ENCODE assay signal across 8 cellular contexts in genomic region chr20:35145141-35145564, GRCh38. TPM values are rescaled to one million over a fixed set of nuclear protein-coding genes. Genes with fewer than 3 reads are reported as not detected.
DNase-seq lines count a peak whose midpoint lies in the region; ATAC-seq and TF ChIP-seq lines count a peak whose summit lies in the region.

No MANE protein-coding gene starts in this region.

- in situ Hi-C loops in T47D (cut with HindIII; ENCODE audit: low pct_unique_long_range_greater_than_20kb, low sequenced_read_pairs) = no loop called here

- H3K27me3 ChIP-seq in NT2/D1 (ENCODE audit: insufficient read depth, insufficient read length) (no peaks in the 10 kb centered on the region), kidney epithelial cell (ENCODE audit: control insufficient read depth, insufficient read depth, low read length) (no peaks in the 10 kb centered on the region), thoracic aorta (replicated peaks; ENCODE audit: insufficient read depth) (no peaks in the 10 kb centered on the region)

- H3K36me3 ChIP-seq in NT2/D1 (ENCODE audit: insufficient read depth, insufficient read length, low read length) = peaks cover 46% of the 10 kb centered on the region
- H3K36me3 ChIP-seq in kidney epithelial cell (ENCODE audit: control insufficient read depth, insufficient read depth, low read length) = no peaks in the 10 kb centered on the region
- H3K36me3 ChIP-seq in thoracic aorta = peaks cover 10% of the 10 kb centered on the region

- H3K9me3 ChIP-seq in NT2/D1 (ENCODE audit: insufficient read depth, low read length) (no peaks in the 10 kb centered on the region), thoracic aorta (no peaks in the 10 kb centered on the region)

- peak; percentile 67 for TF ChIP-seq CTCF in kidney epithelial cell (IDR thresholded peaks at IDR 0.05; ENCODE audit: insufficient read depth, low read length, poor library complexity, severe bottlenecking)
- peak; percentile 20 for TF ChIP-seq CTCF in thoracic aorta (IDR thresholded peaks at IDR 0.05)

- H3K4me3 ChIP-seq in NT2/D1 (ENCODE audit: insufficient read length, low read depth) (no peak overlapping the region), kidney epithelial cell (ENCODE audit: low read depth, low read length) (no peak overlapping the region), thoracic aorta (no peak overlapping the region)

- no peak overlapping the region for H3K9ac ChIP-seq in NT2/D1 (ENCODE audit: insufficient read length, low read depth)

- H3K27ac ChIP-seq in thoracic aorta = no peak overlapping the region

- ATAC-seq in thoracic aorta (ENCODE audit: insufficient number of reproducible peaks, low FRiP score, low read depth) = no peak
- ATAC-seq in GM21825 (IDR thresholded peaks at IDR 0.05; ENCODE audit: unreplicated experiment) = no peak

- H3K4me1 ChIP-seq in NT2/D1 (ENCODE audit: insufficient read depth, insufficient read length) = no peaks in the 10 kb centered on the region
- peaks cover 14 to 17% of the 10 kb centered on the region in 2 donors for H3K4me1 ChIP-seq in thoracic aorta (ENCODE audit: control insufficient read depth in 1 of 2, low read depth in 2 of 2)

- DNase-seq in DMS79 treated with DMSO at 0.1 percent for 48 hours (lab: John Stamatoyannopoulos, UW) = peak; percentile 64
- DNase-seq in HT1080 (ENCODE audit: low read depth) = peak; percentile 41
- peak; percentile 33 for DNase-seq in NT2/D1 (ENCODE audit: low read depth, low spot score)
- DNase-seq in T47D (ENCODE audit: low read depth in 1 of 2, low spot score in 1 of 2) = peak; percentile 79 to 88
- no peak for DNase-seq in kidney epithelial cell (ENCODE audit: low read depth)
- DNase-seq in thoracic aorta (ENCODE audit: low spot score) = no peak
- DNase-seq in stimulated activated CD4-positive, alpha-beta T cell treated with anti-CD3 and anti-CD28 coated beads, Interleukin-15, amount 100 ng/mL, for 24 hours = no peak

RNA-seq across cellular contexts. Expression of gene EDEM2, which starts 2.0 kb away (rescaled TPM):
- total RNA-seq in HT1080 (2014; rRNA removed; shearing (Covaris generic)) = 29.4 and 37.6 TPM in 2 replicates
- polyA plus RNA-seq in HT1080 (2015; cell fraction: cytosol; rRNA removed) = 25.7 and 29.7 TPM in 2 replicates
- 19.8 and 22.6 TPM in 2 replicates for polyA plus RNA-seq in HT1080 (2015; cell fraction: nucleus; rRNA removed)
- total RNA-seq in kidney epithelial cell (34.7 TPM in 2 replicates), thoracic aorta (10 to 100 TPM; 24.6 to 25.3 TPM)

RNA-seq across cellular contexts. Expression of gene PROCR, which starts 26.7 kb away (rescaled TPM):
- 73.5 and 96.8 TPM in 2 replicates for total RNA-seq in HT1080 (2014; rRNA removed; shearing (Covaris generic))
- 87.5 and 87.6 TPM in 2 replicates for polyA plus RNA-seq in HT1080 (2015; cell fraction: cytosol; rRNA removed)
- polyA plus RNA-seq in HT1080 (2015; cell fraction: nucleus; rRNA removed) = 69.2 and 72.8 TPM in 2 replicates
- total RNA-seq in kidney epithelial cell (15.6 and 25.6 TPM in 2 replicates), thoracic aorta (10 to 100 TPM; 66.9 to 74.7 TPM)

RNA-seq across cellular contexts. Expression of gene TRPC4AP, which starts 52.5 kb away (rescaled TPM):
- total RNA-seq in HT1080 (2014; rRNA removed; shearing (Covaris generic)) = 35.0 and 46.7 TPM in 2 replicates
- polyA plus RNA-seq in HT1080 (2015; cell fraction: cytosol; rRNA removed) = 49.3 and 55.2 TPM in 2 replicates
- polyA plus RNA-seq in HT1080 (2015; cell fraction: nucleus; rRNA removed) = 136 and 139 TPM in 2 replicates
- 78.8 and 99.3 TPM in 2 replicates for total RNA-seq in kidney epithelial cell
- total RNA-seq in thoracic aorta = 10 to 100 TPM; 65.8 to 73.6 TPM

Comparison
In these comparisons a context has a peak if more than half of its experiments do, and no peak if none do; other contexts are left out.
1. DNase-seq: peak in DMS79 treated with DMSO at 0.1 percent for 48 hours (single experiment), HT1080 (single experiment), NT2/D1 (single experiment) and T47D (2 of 2); none in kidney epithelial cell (single experiment), thoracic aorta (single experiment) and stimulated activated CD4-positive, alpha-beta T cell treated with anti-CD3 and anti-CD28 coated beads, Interleukin-15, amount 100 ng/mL, for 24 hours (single experiment).